Comparison of ENCODE assay signal across 23 cellular contexts in the genomic region with DNA sequence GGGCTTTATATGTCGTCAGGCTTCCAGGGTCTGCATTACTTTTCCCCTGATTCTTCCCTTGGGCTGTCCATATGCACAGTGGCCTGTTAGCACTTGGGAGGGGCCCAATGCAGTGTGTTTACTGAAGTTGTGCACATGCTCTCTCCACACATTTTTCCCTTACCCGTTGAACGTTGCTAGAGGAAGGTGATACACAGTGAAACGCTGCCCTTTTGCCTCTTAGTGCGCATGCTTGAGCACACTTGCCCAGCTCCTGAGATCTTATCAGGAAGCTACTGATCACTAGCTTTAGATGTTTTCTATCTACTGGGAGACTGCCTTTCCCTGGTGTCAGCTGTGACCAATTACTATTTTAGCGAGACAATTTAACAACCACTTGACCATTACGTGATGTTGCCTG.
DNase-seq lines count a peak whose midpoint lies in the region; ATAC-seq, FAIRE-seq and TF ChIP-seq lines count a peak whose summit lies in the region.
"Had no signal": no experiment of that assay in that cellular context is flagged by ENCODE, and none has a peak within 500 bp of the region (broad histone marks: within the 10 kb centered on the region; RNA-seq: fewer than 3 reads in every experiment).

No MANE protein-coding gene starts in this region.

- H3K9ac ChIP-seq in HepG2 (ENCODE audit: insufficient read depth, low read depth, low read length), result no peak overlapping the region

- H3K27me3 ChIP-seq in HepG2 (ENCODE audit: control insufficient read depth in 1 of 2, insufficient read depth in 2 of 2, low read length in 2 of 2), result peaks cover 0 to 2% of the 10 kb centered on the region in 2 experiments; a peak in 2 of 5 replicates
- no peaks in the 10 kb centered on the region for H3K27me3 ChIP-seq in right lobe of liver
- no peaks in the 10 kb centered on the region for H3K27me3 ChIP-seq in aorta (ENCODE audit: control insufficient read depth in 1 of 2, insufficient read depth in 2 of 2, low read length in 1 of 2)
- H3K27me3 ChIP-seq in effector memory CD4-positive, alpha-beta T cell (replicated peaks; ENCODE audit: control insufficient read depth, insufficient read depth, low read length, poor library complexity, severe bottlenecking), result no peaks in the 10 kb centered on the region

- no peak for TF ChIP-seq RAD21 in HepG2 (CRISPR knock-in tag; IDR thresholded peaks at IDR 0.05)

- no peak for TF ChIP-seq CTCF in HepG2 (CRISPR knock-in tag; IDR thresholded peaks at IDR 0.05)
- no peak for TF ChIP-seq CTCF in right lobe of liver (IDR thresholded peaks at IDR 0.05)
- no peak for TF ChIP-seq CTCF in nephron progenitor cell (IDR thresholded peaks at IDR 0.05)

- no peak overlapping the region for H2AFZ ChIP-seq in HepG2 (ENCODE audit: low read length)

- no peaks in the 10 kb centered on the region for H3K36me3 Mint-ChIP-seq in nephron progenitor cell (ENCODE audit: low read depth)
- H3K36me3 Mint-ChIP-seq: CD8-positive, alpha-beta memory T cell had no signal

- 20% methylated on average over 7 of the region's 7 CpGs for WGBS in HepG2 (ENCODE audit: low lambda C conversion rate)
- 59% methylated on average over 6 of the region's 7 CpGs for WGBS in right lobe of liver (ENCODE audit: insufficient coverage, low coverage, low lambda C conversion rate, missing lambda C conversion rate)
- 53 to 61% methylated on average over 7 of the region's 7 CpGs for WGBS in aorta, 2 donors

- BruUV-seq in HepG2 (replicated peaks; lab: Mats Ljungman, UMichigan), result no TSS peak

- no peak overlapping the region for H3K4me2 ChIP-seq in HepG2 (ENCODE audit: low read depth, low read length)

- no peaks in the 10 kb centered on the region for H4K20me1 ChIP-seq in HepG2 (ENCODE audit: insufficient read depth, low read length)

- CTCF ChIA-PET in HepG2 (lab: Yijun Ruan, JAX; ENCODE audit: low intra/inter-chr PET ratio, low total read pairs), result no interaction called here

- FAIRE-seq in HepG2 (lab: Jason Lieb, UNC), result no peak
- FAIRE-seq: A204.1 had no signal

- peaks cover 14% of the 10 kb centered on the region for H3K4me1 Mint-ChIP-seq in nephron progenitor cell
- H3K4me1 Mint-ChIP-seq: CD8-positive, alpha-beta memory T cell had no signal

- H3K27ac ChIP-seq in HepG2 (ENCODE audit: extremely low read length, insufficient read depth, low read length) (no peak overlapping the region), right lobe of liver (no peak overlapping the region), aorta (ENCODE audit: low read depth in 1 of 2, low read length in 2 of 2) (no peak overlapping the region)
- H3K27ac ChIP-seq in effector memory CD4-positive, alpha-beta T cell (ENCODE audit: insufficient read depth, low read length, poor library complexity, severe bottlenecking), result no peak overlapping the region
- H3K27ac ChIP-seq: C4-2B had no signal

- H3K36me3 ChIP-seq in HepG2 (replicated peaks in 1 of 2; ENCODE audit: control insufficient read depth in 1 of 2, insufficient read depth in 2 of 2, low read length in 2 of 2) (no peaks in the 10 kb centered on the region), right lobe of liver (no peaks in the 10 kb centered on the region), aorta (ENCODE audit: control insufficient read depth in 1 of 2, insufficient read depth in 2 of 2, low read length in 1 of 2) (no peaks in the 10 kb centered on the region)
- H3K36me3 ChIP-seq in effector memory CD4-positive, alpha-beta T cell (ENCODE audit: control insufficient read depth, insufficient read depth, low read length), result no peaks in the 10 kb centered on the region

- H3K4me3 ChIP-seq in HepG2 (replicated peaks in 1 of 3; ENCODE audit: insufficient read depth in 1 of 3, low read depth in 2 of 3, low read length in 3 of 3), result no peak overlapping the region
- no peak overlapping the region for H3K4me3 ChIP-seq in right lobe of liver
- no peak overlapping the region for H3K4me3 ChIP-seq in aorta (ENCODE audit: low read length in 2 of 2)
- no peak overlapping the region for H3K4me3 ChIP-seq in effector memory CD4-positive, alpha-beta T cell (ENCODE audit: insufficient read depth, low read depth, low read length, poor library complexity, severe bottlenecking)

- no peaks in the 10 kb centered on the region for H3K79me2 ChIP-seq in HepG2 (ENCODE audit: insufficient read depth, low read length)

- intact Hi-C loops in HepG2 (cut with micrococcal nuclease; ENCODE audit: unreplicated experiment), result no loop called here
- intact Hi-C loops in right lobe of liver (cut with DNase I), result no loop called here
- intact Hi-C loops in aorta (cut with DNase I), result no loop called here

- ATAC-seq in HepG2, result peak; percentile 78
- ATAC-seq in right lobe of liver, result no peak
- ATAC-seq in GM18861 (IDR thresholded peaks at IDR 0.05; ENCODE audit: unreplicated experiment), result no peak
- ATAC-seq in aorta (ENCODE audit: low FRiP score), result no peak
- ATAC-seq: PC-3 had no signal

- H3K9me3 Mint-ChIP-seq in nephron progenitor cell, result peaks cover 18% of the 10 kb centered on the region
- H3K9me3 Mint-ChIP-seq: HFFc6 had no signal

- TF ChIP-seq EP300 in HepG2 (IDR thresholded peaks at IDR 0.05; ENCODE audit: low read depth in 2 of 2, low read length in 2 of 2), result no peak
- no peak for TF ChIP-seq EP300 in HepG2 (CRISPR knock-in tag; IDR thresholded peaks at IDR 0.05; ENCODE audit: borderline replicate concordance)

- H3K4me1 ChIP-seq in HepG2 (ENCODE audit: insufficient read depth, low read length), result no peaks in the 10 kb centered on the region
- H3K4me1 ChIP-seq in right lobe of liver, result no peaks in the 10 kb centered on the region
- no peaks in the 10 kb centered on the region for H3K4me1 ChIP-seq in aorta (ENCODE audit: control insufficient read depth in 1 of 2, insufficient read depth in 2 of 2, low read length in 2 of 2)
- no peaks in the 10 kb centered on the region for H3K4me1 ChIP-seq in effector memory CD4-positive, alpha-beta T cell (ENCODE audit: control insufficient read depth, insufficient read depth, low read length, poor library complexity, severe bottlenecking)

- H3K27ac Mint-ChIP-seq in nephron progenitor cell, result peak overlapping the region; percentile 80
- H3K27ac Mint-ChIP-seq: CD8-positive, alpha-beta memory T cell; H9; HFFc6 had no signal

- in situ Hi-C loops in HepG2 (cut with HindIII; ENCODE audit: extremely low pct_ligation_motif_present, low pct_unique_long_range_greater_than_20kb), result no loop called here

- no peaks in the 10 kb centered on the region for H3K9me3 ChIP-seq in HepG2 (ENCODE audit: low read length)
- no peaks in the 10 kb centered on the region for H3K9me3 ChIP-seq in right lobe of liver
- no peaks in the 10 kb centered on the region for H3K9me3 ChIP-seq in aorta (ENCODE audit: control insufficient read depth, low read length)
- H3K9me3 ChIP-seq in effector memory CD4-positive, alpha-beta T cell (ENCODE audit: control insufficient read depth, low read length), result no peaks in the 10 kb centered on the region

- H3K4me3 Mint-ChIP-seq in nephron progenitor cell, result no peak overlapping the region
- H3K4me3 Mint-ChIP-seq: CD8-positive, alpha-beta memory T cell; H9; HFFc6 had no signal

- no peaks in the 10 kb centered on the region for H3K27me3 Mint-ChIP-seq in nephron progenitor cell (ENCODE audit: low read depth, poor library complexity)
- H3K27me3 Mint-ChIP-seq: CD8-positive, alpha-beta memory T cell had no signal

- DNase-seq in HepG2 (ENCODE audit: low spot score) (peak; percentile 17), right lobe of liver (no peak), UCSD-AML1 (lab: John Stamatoyannopoulos, UW; ENCODE audit: unreplicated experiment) (peak; percentile 3), nephron progenitor cell (peak; percentile 2), aorta (no peak), SHP77 treated with DMSO at 0.1 percent for 48 hours (lab: John Stamatoyannopoulos, UW) (no peak)
- no peak for DNase-seq in effector memory CD4-positive, alpha-beta T cell
- DNase-seq: CD8-positive, alpha-beta memory T cell; GF-D8; H9; HFFc6; KG1; NCI-H1092; NCI-H1436; NCI-H187 treated with DMSO at 0.1 percent for 48 hours; NCI-H2107; NCI-H524 treated with DMSO at 0.1 percent for 48 hours; PC-3; RPMI8226; SHP77 had no signal

- TF ChIP-seq POLR2A in HepG2 (IDR thresholded peaks at IDR 0.05; ENCODE audit: insufficient read depth in 1 of 2, low read depth in 2 of 2, low read length in 2 of 2) (no peak), right lobe of liver (IDR thresholded peaks at IDR 0.05) (no peak)

- POLR2A ChIA-PET in HepG2 (lab: Yijun Ruan, JAX), result no interaction called here

TF ChIP-seq in HepG2, 621 proteins besides CTCF, POLR2A, EP300 and RAD21:
- TF ChIP-seq PHF20 (CRISPR knock-in tag; IDR thresholded peaks at IDR 0.05), result no peak
- TF ChIP-seq, protein P1, sequence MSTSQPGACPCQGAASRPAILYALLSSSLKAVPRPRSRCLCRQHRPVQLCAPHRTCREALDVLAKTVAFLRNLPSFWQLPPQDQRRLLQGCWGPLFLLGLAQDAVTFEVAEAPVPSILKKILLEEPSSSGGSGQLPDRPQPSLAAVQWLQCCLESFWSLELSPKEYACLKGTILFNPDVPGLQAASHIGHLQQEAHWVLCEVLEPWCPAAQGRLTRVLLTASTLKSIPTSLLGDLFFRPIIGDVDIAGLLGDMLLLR (CRISPR knock-in tag; IDR thresholded peaks at IDR 0.05), result no peak
- TF ChIP-seq ZBTB21 (CRISPR knock-in tag; IDR thresholded peaks at IDR 0.05), result no peak
- TF ChIP-seq SOX13 (IDR thresholded peaks at IDR 0.05), result no peak
- no peak for TF ChIP-seq SOX13 (CRISPR knock-in tag; conservative IDR thresholded peaks at IDR 0.05 in 1 of 2, IDR thresholded peaks at IDR 0.05 in 1 of 2)
- no peak for TF ChIP-seq IRF2 (CRISPR knock-in tag; IDR thresholded peaks at IDR 0.05)
- no peak for TF ChIP-seq ISX (CRISPR knock-in tag; conservative IDR thresholded peaks at IDR 0.05)
- no peak for TF ChIP-seq ZNF775 (CRISPR knock-in tag; IDR thresholded peaks at IDR 0.05; ENCODE audit: borderline replicate concordance)
- no peak for TF ChIP-seq ARID2 (CRISPR knock-in tag; IDR thresholded peaks at IDR 0.05; ENCODE audit: borderline replicate concordance)

Comparison
In these comparisons a context has a peak if more than half of its experiments do, and no peak if none do; other contexts are left out.
1. DNase-seq: peak in HepG2 (single experiment), UCSD-AML1 (single experiment) and nephron progenitor cell (single experiment); none in right lobe of liver (0 of 3), aorta (0 of 2), SHP77 treated with DMSO at 0.1 percent for 48 hours (single experiment) and effector memory CD4-positive, alpha-beta T cell (0 of 3).